ENCODE assay signal across 30 cellular contexts in the genomic region with DNA sequence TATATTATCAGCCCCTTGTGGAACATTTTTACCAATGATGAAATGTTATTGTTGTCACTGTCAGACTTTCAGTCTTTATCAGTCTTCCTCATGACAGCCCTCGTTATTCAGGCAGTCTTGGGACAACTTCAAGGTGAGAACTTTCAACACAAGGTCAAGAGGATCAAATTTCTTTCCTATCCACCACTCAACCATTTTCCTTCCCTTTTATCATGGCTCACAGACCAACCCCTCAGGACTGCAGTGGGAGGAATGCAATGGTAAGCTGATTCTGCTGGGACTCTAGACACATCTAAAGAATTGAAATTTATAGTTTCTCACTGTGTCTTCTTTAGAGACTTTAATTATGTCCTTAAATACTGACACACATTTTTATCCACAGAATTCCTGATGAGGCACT.
"Had no signal": no experiment of that assay in that cellular context is flagged by ENCODE, and none has a peak within 500 bp of the region (broad histone marks: within the 10 kb centered on the region; RNA-seq: fewer than 3 reads in every experiment).

No MANE protein-coding gene starts in this region.

- H3K9me3 Mint-ChIP-seq: memory B cell; neural progenitor cell; stimulated activated memory B cell treated with anti-CD40 and anti-IgM and Interleukin-4, amounts not matched to agents 10 μg/mL and 1 μg/mL and 100 μg/mL, for 72 hours; type B pancreatic cell had no signal

- H3K27ac ChIP-seq: left ventricle myocardium inferior, neural progenitor cell, neutrophil, ovary, prostate gland, right lobe of liver, tibial nerve, uterus had no signal

- H2AFZ ChIP-seq: neural progenitor cell had no signal

- H3K4me1 ChIP-seq: left ventricle myocardium inferior, neural progenitor cell, prostate gland, right lobe of liver, tibial nerve, uterus had no signal

- H3K4me2 ChIP-seq: neural progenitor cell, smooth muscle cell had no signal

- H3K9me3 ChIP-seq: left ventricle myocardium inferior, mucosa of descending colon, neutrophil, ovary, prostate gland, right lobe of liver, tibial nerve, uterus had no signal

- H3K27me3 Mint-ChIP-seq: memory B cell; naive thymus-derived CD4-positive, alpha-beta T cell; natural killer cell treated with Interleukin-12 subunit alpha and Interleukin-12 subunit beta and Interleukin-15 and Interleukin-18, amount 100 ng/mL, for 72 hours; stimulated activated memory B cell treated with anti-CD40 and anti-IgM and Interleukin-4, amounts not matched to agents 10 μg/mL and 1 μg/mL and 100 μg/mL, for 72 hours; stimulated activated naive CD8-positive, alpha-beta T cell treated with anti-CD3 and anti-CD28 coated beads, Interleukin-15, amount 100 ng/mL, for 72 hours; type B pancreatic cell had no signal

- H3K27me3 ChIP-seq: neural progenitor cell, neutrophil, ovary, right lobe of liver, tibial nerve, uterus had no signal

- DNase-seq: hippocampal formation; immature natural killer cell; kidney; left colon; left ventricle myocardium inferior; midbrain; mucosa of descending colon; naive thymus-derived CD4-positive, alpha-beta T cell; occipital lobe; ovary; posterior cingulate gyrus; right lobe of liver; stimulated activated CD4-positive, alpha-beta T cell treated with anti-CD3 and anti-CD28 coated beads, Interleukin-1b, Interleukin-23, amount 100 ng/mL, for 48 hours; stimulated activated CD4-positive, alpha-beta T cell treated with anti-CD3 and anti-CD28 coated beads, Interleukin-2, amount 100 ng/mL, for 48 hours; stimulated activated CD4-positive, alpha-beta T cell treated with anti-CD3 and anti-CD28 coated beads, Interleukin-4, amount 100 ng/mL, for 4 hours; stimulated activated CD8-positive, alpha-beta memory T cell treated with anti-CD3 and anti-CD28 coated beads, Interleukin-4, amount 100 ng/mL, for 48 hours; stimulated activated naive CD4-positive, alpha-beta T cell treated with Interleukin-2 at 50 U/mL for 16 hours; stimulated activated naive CD8-positive, alpha-beta T cell treated with anti-CD3 and anti-CD28 coated beads, Interleukin-15, amount 100 ng/mL, for 72 hours; substantia nigra; uterus had no signal

- H3K4me3 Mint-ChIP-seq: immature natural killer cell; memory B cell; naive thymus-derived CD4-positive, alpha-beta T cell; natural killer cell treated with Interleukin-12 subunit alpha and Interleukin-12 subunit beta and Interleukin-15 and Interleukin-18, amount 100 ng/mL, for 72 hours; neural progenitor cell; stimulated activated memory B cell treated with anti-CD40 and anti-IgM and Interleukin-4, amounts not matched to agents 10 μg/mL and 1 μg/mL and 100 μg/mL, for 72 hours; stimulated activated naive CD8-positive, alpha-beta T cell treated with anti-CD3 and anti-CD28 coated beads, Interleukin-15, amount 100 ng/mL, for 72 hours; type B pancreatic cell had no signal

- H3K36me3 Mint-ChIP-seq: immature natural killer cell; memory B cell; naive thymus-derived CD4-positive, alpha-beta T cell; natural killer cell treated with Interleukin-12 subunit alpha and Interleukin-12 subunit beta and Interleukin-15 and Interleukin-18, amount 100 ng/mL, for 72 hours; neural progenitor cell; stimulated activated memory B cell treated with anti-CD40 and anti-IgM and Interleukin-4, amounts not matched to agents 10 μg/mL and 1 μg/mL and 100 μg/mL, for 72 hours; type B pancreatic cell had no signal

- H3K9ac ChIP-seq: neural progenitor cell had no signal

- H3K27ac Mint-ChIP-seq: immature natural killer cell; memory B cell; naive thymus-derived CD4-positive, alpha-beta T cell; natural killer cell treated with Interleukin-12 subunit alpha and Interleukin-12 subunit beta and Interleukin-15 and Interleukin-18, amount 100 ng/mL, for 72 hours; neural progenitor cell; stimulated activated memory B cell treated with anti-CD40 and anti-IgM and Interleukin-4, amounts not matched to agents 10 μg/mL and 1 μg/mL and 100 μg/mL, for 72 hours; stimulated activated naive CD8-positive, alpha-beta T cell treated with anti-CD3 and anti-CD28 coated beads, Interleukin-15, amount 100 ng/mL, for 72 hours; type B pancreatic cell had no signal

- H3K4me3 ChIP-seq: left ventricle myocardium inferior, lung, mucosa of descending colon, neural progenitor cell, ovary, prostate gland, right lobe of liver, smooth muscle cell, tibial nerve, uterus had no signal

- H3K36me3 ChIP-seq: left ventricle myocardium inferior, neural progenitor cell, neutrophil, ovary, prostate gland, right lobe of liver, tibial nerve, uterus had no signal

- H3K4me1 Mint-ChIP-seq: immature natural killer cell; memory B cell; naive thymus-derived CD4-positive, alpha-beta T cell; stimulated activated memory B cell treated with anti-CD40 and anti-IgM and Interleukin-4, amounts not matched to agents 10 μg/mL and 1 μg/mL and 100 μg/mL, for 72 hours; stimulated activated naive CD8-positive, alpha-beta T cell treated with anti-CD3 and anti-CD28 coated beads, Interleukin-15, amount 100 ng/mL, for 72 hours had no signal
